16 cellular contexts compared by ENCODE assay signal in genomic region chr7:100040575-100040974, GRCh38. TPM values are rescaled to one million over a fixed set of nuclear protein-coding genes. Genes with fewer than 3 reads are reported as not detected.
DNase-seq lines count a peak whose midpoint lies in the region; ATAC-seq and TF ChIP-seq lines count a peak whose summit lies in the region.
"Had no signal": no experiment of that assay in that cellular context is flagged by ENCODE, and none has a peak within 500 bp of the region (broad histone marks: within the 10 kb centered on the region; RNA-seq: fewer than 3 reads in every experiment).

No MANE protein-coding gene starts in this region.

- intact Hi-C loops in IMR-90 (cut with micrococcal nuclease), result no loop called here
- intact Hi-C loops in dorsolateral prefrontal cortex (cut with DNase I), result no loop called here

- TF ChIP-seq CTCF in IMR-90 (conservative IDR thresholded peaks at IDR 0.05; ENCODE audit: low read depth, low read length) (no peak), dorsolateral prefrontal cortex (IDR thresholded peaks at IDR 0.05 in 54 of 56, conservative IDR thresholded peaks at IDR 0.05 in 2 of 56; ENCODE audit: low read depth in 1 of 56, partially characterized antibody in 56 of 56) (no peak), HFFc6 (IDR thresholded peaks at IDR 0.05) (no peak), tibial nerve (IDR thresholded peaks at IDR 0.05) (no peak)

- no peak overlapping the region for H3K4me3 ChIP-seq in IMR-90 (ENCODE audit: insufficient read depth, low read depth, low read length)
- H3K4me3 ChIP-seq in dorsolateral prefrontal cortex, result no peak overlapping the region
- no peak overlapping the region for H3K4me3 ChIP-seq in tibial nerve
- H3K4me3 ChIP-seq: GM23248 had no signal

- no peak overlapping the region for H2BK5ac ChIP-seq in IMR-90 (ENCODE audit: low read depth, low read length, poor library complexity, severe bottlenecking)

- no peak overlapping the region for H2BK15ac ChIP-seq in IMR-90 (ENCODE audit: low read depth, low read length)

- H2AK9ac ChIP-seq in IMR-90 (replicated peaks; ENCODE audit: low read depth, low read length, poor library complexity), result no peak overlapping the region

- H2AFZ ChIP-seq in IMR-90 (replicated peaks; ENCODE audit: low read length, poor library complexity), result no peak overlapping the region
- H2AFZ ChIP-seq: GM23248 had no signal

- H3K27me3 ChIP-seq in IMR-90 (ENCODE audit: control insufficient read depth, insufficient read depth, low read length), result no peaks in the 10 kb centered on the region
- H3K27me3 ChIP-seq in dorsolateral prefrontal cortex, result no peaks in the 10 kb centered on the region
- H3K27me3 ChIP-seq in tibial nerve, result no peaks in the 10 kb centered on the region

- peak overlapping the region; percentile 28; the same call in 1 of the 2 replicates for H3K14ac ChIP-seq in IMR-90 (replicated peaks; ENCODE audit: low read depth, low read length)

- no peak overlapping the region for H3K4ac ChIP-seq in IMR-90 (ENCODE audit: low read depth, low read length)

- no peak for DNase-seq in activated CD8-positive, alpha-beta memory T cell treated with anti-CD3 and anti-CD28 coated beads, Interleukin-2, amount 10 ng/mL, durations not matched to agents 7 days and 5 days
- DNase-seq in activated CD8-positive, alpha-beta memory T cell treated with anti-CD3 and anti-CD28 coated beads, Interleukin-2, amount 50 U/mL, for 48 hours, result no peak
- DNase-seq in IMR-90 (no peak), dorsolateral prefrontal cortex (no peak), DMS153 treated with DMSO at 0.1 percent for 48 hours (lab: John Stamatoyannopoulos, UW; ENCODE audit: unreplicated experiment) (no peak), HFFc6 (no peak), tibial nerve (ENCODE audit: low spot score in 2 of 2) (no peak)
- no peak for DNase-seq in stimulated activated effector memory CD8-positive, alpha-beta T cell treated with anti-CD3 and anti-CD28 coated beads, Interleukin-12 subunit alpha, Interleukin-12 subunit beta, amount 100 ng/mL, for 72 hours (ENCODE audit: low spot score in 2 of 2)
- DNase-seq: Calu3, DMS79, GM23248, NCI-H1092, NCI-H226, NCI-H69, PC-3 had no signal

- no peak for TF ChIP-seq RAD21 in IMR-90 (IDR thresholded peaks at IDR 0.05; ENCODE audit: low read length)

- H3K4me1 ChIP-seq in IMR-90 (ENCODE audit: control insufficient read depth, insufficient read depth, low read length) (peaks cover 13% of the 10 kb centered on the region), tibial nerve (no peaks in the 10 kb centered on the region)

- no peak overlapping the region for H3K23ac ChIP-seq in IMR-90 (ENCODE audit: low read depth, low read length)

- no peak overlapping the region for H3K4me2 ChIP-seq in IMR-90 (ENCODE audit: low read depth, low read length)
- H3K4me2 ChIP-seq: KMS-11 had no signal

- H4K5ac ChIP-seq in IMR-90 (ENCODE audit: low read depth, low read length), result no peak overlapping the region

- H3K36me3 Mint-ChIP-seq in activated CD8-positive, alpha-beta memory T cell treated with anti-CD3 and anti-CD28 coated beads, Interleukin-2, amount 10 ng/mL, durations not matched to agents 7 days and 5 days, result peaks cover 18% of the 10 kb centered on the region
- H3K36me3 Mint-ChIP-seq in stimulated activated effector memory CD8-positive, alpha-beta T cell treated with anti-CD3 and anti-CD28 coated beads, Interleukin-12 subunit alpha, Interleukin-12 subunit beta, amount 100 ng/mL, for 72 hours, result peaks cover 24% of the 10 kb centered on the region
- peaks cover 22% of the 10 kb centered on the region for H3K36me3 Mint-ChIP-seq in HFFc6 (ENCODE audit: low read depth)

- TF ChIP-seq EP300 in tibial nerve (IDR thresholded peaks at IDR 0.05), result no peak

- no peak overlapping the region for H3K27ac ChIP-seq in IMR-90 (ENCODE audit: insufficient read depth, low read length)
- H3K27ac ChIP-seq in dorsolateral prefrontal cortex, result peak overlapping the region in 57 of 59 donors; percentile 7 to 93 (median 76)
- no peak overlapping the region for H3K27ac ChIP-seq in tibial nerve
- H3K27ac ChIP-seq: GM23248, KMS-11 had no signal

- 67% methylated on average over 1 of the region's 7 CpGs; no CpG with 5 or more reads in 1 of the 2 experiments for WGBS in IMR-90 (ENCODE audit: extremely low coverage in 2 of 2, insufficient read length in 1 of 2), 2 experiments
- WGBS in tibial nerve, 2 donors, result 59 to 77% methylated on average over 7 of the region's 7 CpGs

- peaks cover 9% of the 10 kb centered on the region for H3K9me1 ChIP-seq in IMR-90 (ENCODE audit: insufficient read depth, low read length)

- H3K18ac ChIP-seq in IMR-90 (ENCODE audit: low read depth, low read length), result no peak overlapping the region

- peaks cover 2% of the 10 kb centered on the region; the same call in 1 of the 2 replicates for H4K20me1 ChIP-seq in IMR-90 (ENCODE audit: insufficient read depth, low read length)

- H3K9me3 Mint-ChIP-seq in activated CD8-positive, alpha-beta memory T cell treated with anti-CD3 and anti-CD28 coated beads, Interleukin-2, amount 10 ng/mL, durations not matched to agents 7 days and 5 days (ENCODE audit: low read depth), result no peaks in the 10 kb centered on the region
- no peaks in the 10 kb centered on the region for H3K9me3 Mint-ChIP-seq in stimulated activated effector memory CD8-positive, alpha-beta T cell treated with anti-CD3 and anti-CD28 coated beads, Interleukin-12 subunit alpha, Interleukin-12 subunit beta, amount 100 ng/mL, for 72 hours
- H3K9me3 Mint-ChIP-seq in HFFc6, result no peaks in the 10 kb centered on the region

- CTCF ChIA-PET in activated CD8-positive, alpha-beta memory T cell treated with anti-CD3 and anti-CD28 coated beads, Interleukin-2, amount 10 ng/mL, durations not matched to agents 7 days and 5 days (lab: Charles Lee), result interaction anchor here (1.2 to 1.6 kb wide), 2 partner anchors 9 to 46 kb away, joined by 3 read pairs; partner anchors contain the start of gene ZSCAN21
- CTCF ChIA-PET in IMR-90 (lab: Yijun Ruan, JAX), result interaction anchor here (0.7 kb wide), 1 partner anchor 13 kb away, joined by 5 read pairs; no protein-coding TSS in a partner anchor

- H2AK5ac ChIP-seq in IMR-90 (ENCODE audit: low read depth, low read length), result no peak overlapping the region

- TF ChIP-seq POLR2A in IMR-90 (IDR thresholded peaks at IDR 0.05; ENCODE audit: low read depth, low read length), result no peak
- no peak for TF ChIP-seq POLR2A in tibial nerve (IDR thresholded peaks at IDR 0.05)

- H3K4me3 Mint-ChIP-seq in activated CD8-positive, alpha-beta memory T cell treated with anti-CD3 and anti-CD28 coated beads, Interleukin-2, amount 10 ng/mL, durations not matched to agents 7 days and 5 days, result no peak overlapping the region
- no peak overlapping the region for H3K4me3 Mint-ChIP-seq in stimulated activated effector memory CD8-positive, alpha-beta T cell treated with anti-CD3 and anti-CD28 coated beads, Interleukin-12 subunit alpha, Interleukin-12 subunit beta, amount 100 ng/mL, for 72 hours
- H3K4me3 Mint-ChIP-seq in HFFc6, result no peak overlapping the region

- H4K8ac ChIP-seq in IMR-90 (ENCODE audit: low read depth in 2 of 2, low read length in 2 of 2), result peak overlapping the region in 1 of 2 experiments; percentile 0; a peak in 1 of 4 replicates

- H3K56ac ChIP-seq in IMR-90 (ENCODE audit: extremely low read depth, insufficient read depth, low read length), result no peak overlapping the region

- no peak overlapping the region for H3K27ac Mint-ChIP-seq in activated CD8-positive, alpha-beta memory T cell treated with anti-CD3 and anti-CD28 coated beads, Interleukin-2, amount 10 ng/mL, durations not matched to agents 7 days and 5 days
- H3K27ac Mint-ChIP-seq in stimulated activated effector memory CD8-positive, alpha-beta T cell treated with anti-CD3 and anti-CD28 coated beads, Interleukin-12 subunit alpha, Interleukin-12 subunit beta, amount 100 ng/mL, for 72 hours, result peak overlapping the region; percentile 23
- H3K27ac Mint-ChIP-seq in HFFc6, result no peak overlapping the region

- H2BK120ac ChIP-seq in IMR-90 (ENCODE audit: low read depth, low read length), result 0 out of 2 replicates have a peak overlapping the region, but pooled peaks have one; percentile 33

- H3K79me1 ChIP-seq in IMR-90 (ENCODE audit: low read depth in 1 of 2, low read length in 2 of 2), result peaks cover 20 to 35% of the 10 kb centered on the region in 2 experiments

- H3K36me3 ChIP-seq in IMR-90 (ENCODE audit: control insufficient read depth, insufficient read depth, low read length) (peaks cover 7% of the 10 kb centered on the region), tibial nerve (peaks cover 0 to 40% (median 0%) of the 10 kb centered on the region in 3 donors)

- dilution Hi-C loops in IMR-90 (cut with HindIII; ENCODE audit: low sequenced_read_pairs, unreplicated experiment), result no loop called here

- H4K91ac ChIP-seq in IMR-90 (ENCODE audit: insufficient read depth, low read depth, low read length), result no peak overlapping the region

- no TSS peak for BruUV-seq in IMR-90 (replicated peaks; lab: Mats Ljungman, UMichigan)

- in situ Hi-C loops in IMR-90 (cut with MboI; ENCODE audit: low sequenced_read_pairs), result no loop called here

- POLR2A ChIA-PET in IMR-90 (lab: Charles Lee; ENCODE audit: unreplicated experiment), result no interaction called here

- no peaks in the 10 kb centered on the region for H3K27me3 Mint-ChIP-seq in activated CD8-positive, alpha-beta memory T cell treated with anti-CD3 and anti-CD28 coated beads, Interleukin-2, amount 10 ng/mL, durations not matched to agents 7 days and 5 days
- no peaks in the 10 kb centered on the region for H3K27me3 Mint-ChIP-seq in HFFc6 (ENCODE audit: insufficient read depth)

- peak; percentile 42 for ATAC-seq in activated CD8-positive, alpha-beta memory T cell treated with anti-CD3 and anti-CD28 coated beads, Interleukin-2, amount 10 ng/mL, durations not matched to agents 7 days and 5 days
- no peak for ATAC-seq in IMR-90 (ENCODE audit: low read depth)
- no peak for ATAC-seq in stimulated activated effector memory CD8-positive, alpha-beta T cell treated with anti-CD3 and anti-CD28 coated beads, Interleukin-12 subunit alpha, Interleukin-12 subunit beta, amount 100 ng/mL, for 72 hours

- H3K9me3 ChIP-seq in IMR-90 (ENCODE audit: control insufficient read depth, insufficient read depth, low read length), result no peaks in the 10 kb centered on the region
- no peaks in the 10 kb centered on the region for H3K9me3 ChIP-seq in tibial nerve

- no peak overlapping the region for H3K9ac ChIP-seq in IMR-90 (ENCODE audit: low read depth, low read length)
- H3K9ac ChIP-seq: GM23248, KMS-11 had no signal

- no peak overlapping the region for H2BK20ac ChIP-seq in IMR-90 (ENCODE audit: low read depth, low read length)

- H3K4me1 Mint-ChIP-seq in activated CD8-positive, alpha-beta memory T cell treated with anti-CD3 and anti-CD28 coated beads, Interleukin-2, amount 10 ng/mL, durations not matched to agents 7 days and 5 days, result peaks cover 28% of the 10 kb centered on the region
- no peaks in the 10 kb centered on the region for H3K4me1 Mint-ChIP-seq in stimulated activated effector memory CD8-positive, alpha-beta T cell treated with anti-CD3 and anti-CD28 coated beads, Interleukin-12 subunit alpha, Interleukin-12 subunit beta, amount 100 ng/mL, for 72 hours
- peaks cover 33% of the 10 kb centered on the region for H3K4me1 Mint-ChIP-seq in HFFc6 (ENCODE audit: low read depth)

RNA-seq across cellular contexts. Expression of gene ZSCAN21, which starts 9.0 kb away (rescaled TPM):
- total RNA-seq in activated CD8-positive, alpha-beta memory T cell treated with anti-CD3 and anti-CD28 coated beads, Interleukin-2, amount 10 ng/mL, durations not matched to agents 7 days and 5 days, result 1 to 10 TPM; 5.6 to 7.9 TPM
- total RNA-seq in IMR-90 (2012; rRNA removed) (13.1 and 13.3 TPM in 2 replicates), dorsolateral prefrontal cortex (10 to 100 TPM in 107 of 120 experiments, 1 to 10 TPM in 13; 8.2 to 18.7 (median 13.4) TPM), tibial nerve (10 to 100 TPM; 12.9 to 18.0 (median 16.5) TPM)
- 10.8 and 11.5 TPM in 2 replicates for polyA plus RNA-seq in IMR-90 (2012; rRNA removed)
- 4.9 and 6.1 TPM in 2 replicates for polyA plus RNA-seq in IMR-90 (2012; cell fraction: cytosol; rRNA removed)
- 5.6 and 14.0 TPM in 2 replicates for polyA plus RNA-seq in IMR-90 (2012; cell fraction: nucleus; rRNA removed; ENCODE audit: low replicate concordance)
- 1 to 10 TPM; 8.2 to 9.8 (median 9.2) TPM for total RNA-seq in HFFc6 (2021; fragmentation: NEBNext Ultra II Directional; extraction: Animal tissue kit (Norgen Biotek cat#: 25700))

RNA-seq across cellular contexts. Expression of gene ZKSCAN1, which starts 25.2 kb away (rescaled TPM):
- 10 to 100 TPM; 55.5 to 58.6 TPM for total RNA-seq in activated CD8-positive, alpha-beta memory T cell treated with anti-CD3 and anti-CD28 coated beads, Interleukin-2, amount 10 ng/mL, durations not matched to agents 7 days and 5 days
- total RNA-seq in IMR-90 (2012; rRNA removed) (30.3 and 40.7 TPM in 2 replicates), dorsolateral prefrontal cortex (100 to 1,000 TPM in 118 of 120 experiments, 10 to 100 TPM in 2; 96.1 to 181 (median 132) TPM), tibial nerve (10 to 100 TPM; 32.4 to 37.5 (median 35.4) TPM)
- 10.8 and 13.7 TPM in 2 replicates for polyA plus RNA-seq in IMR-90 (2012; rRNA removed)
- polyA plus RNA-seq in IMR-90 (2012; cell fraction: cytosol; rRNA removed), result 5.6 and 5.9 TPM in 2 replicates
- 8.8 and 23.6 TPM in 2 replicates for polyA plus RNA-seq in IMR-90 (2012; cell fraction: nucleus; rRNA removed; ENCODE audit: low replicate concordance)
- 10 to 100 TPM; 55.9 to 77.4 (median 63.1) TPM for total RNA-seq in HFFc6 (2021; fragmentation: NEBNext Ultra II Directional; extraction: Animal tissue kit (Norgen Biotek cat#: 25700))

RNA-seq across cellular contexts. Expression of gene ZNF3, which starts 40.9 kb away (rescaled TPM):
- 10 to 100 TPM; 21.2 to 24.1 TPM for total RNA-seq in activated CD8-positive, alpha-beta memory T cell treated with anti-CD3 and anti-CD28 coated beads, Interleukin-2, amount 10 ng/mL, durations not matched to agents 7 days and 5 days
- total RNA-seq in IMR-90 (2012; rRNA removed) (30.8 and 33.1 TPM in 2 replicates), dorsolateral prefrontal cortex (10 to 100 TPM; 17.5 to 42.7 (median 26.8) TPM), tibial nerve (10 to 100 TPM; 24.0 to 37.5 (median 26.9) TPM)
- polyA plus RNA-seq in IMR-90 (2012; rRNA removed), result 20.4 and 24.8 TPM in 2 replicates
- 4.7 and 6.3 TPM in 2 replicates for polyA plus RNA-seq in IMR-90 (2012; cell fraction: cytosol; rRNA removed)
- 55.3 and 172 TPM in 2 replicates for polyA plus RNA-seq in IMR-90 (2012; cell fraction: nucleus; rRNA removed; ENCODE audit: low replicate concordance)
- 10 to 100 TPM; 16.5 to 19.4 (median 18.3) TPM for total RNA-seq in HFFc6 (2021; fragmentation: NEBNext Ultra II Directional; extraction: Animal tissue kit (Norgen Biotek cat#: 25700))

RNA-seq across cellular contexts. Expression of gene COPS6, which starts 48.2 kb away (rescaled TPM):
- total RNA-seq in activated CD8-positive, alpha-beta memory T cell treated with anti-CD3 and anti-CD28 coated beads, Interleukin-2, amount 10 ng/mL, durations not matched to agents 7 days and 5 days, result 10 to 100 TPM; 81.2 to 90.8 TPM
- total RNA-seq in IMR-90 (2012; rRNA removed) (158 and 185 TPM in 2 replicates), dorsolateral prefrontal cortex (100 to 1,000 TPM in 100 of 120 experiments, 10 to 100 TPM in 20; 82.0 to 137 (median 116) TPM), tibial nerve (10 to 100 TPM; 43.7 to 56.4 (median 50.6) TPM)
- 303 and 325 TPM in 2 replicates for polyA plus RNA-seq in IMR-90 (2012; rRNA removed)
- 189 and 197 TPM in 2 replicates for polyA plus RNA-seq in IMR-90 (2012; cell fraction: cytosol; rRNA removed)
- polyA plus RNA-seq in IMR-90 (2012; cell fraction: nucleus; rRNA removed; ENCODE audit: low replicate concordance), result 146 and 159 TPM in 2 replicates
- 100 to 1,000 TPM; 253 to 334 (median 302) TPM for total RNA-seq in HFFc6 (2021; fragmentation: NEBNext Ultra II Directional; extraction: Animal tissue kit (Norgen Biotek cat#: 25700))

Comparison
In these comparisons a context has a peak if more than half of its experiments do, and no peak if none do; other contexts are left out.
1. H3K27ac ChIP-seq: peak in dorsolateral prefrontal cortex (57 of 59); none in IMR-90 (single experiment) and tibial nerve (0 of 4).